Comparison of ENCODE assay signal across 25 cellular contexts in genomic region chr6:5660772-5661171, GRCh38.
"Had no signal": no experiment of that assay in that cellular context is flagged by ENCODE, and none has a peak within 500 bp of the region (broad histone marks: within the 10 kb centered on the region; RNA-seq: fewer than 3 reads in every experiment).

No MANE protein-coding gene starts in this region.

- H3K4me3 Mint-ChIP-seq: naive thymus-derived CD4-positive, alpha-beta T cell; natural killer cell treated with Interleukin-12 subunit alpha and Interleukin-12 subunit beta and Interleukin-15 and Interleukin-18, amount 100 ng/mL, for 72 hours; stimulated activated memory B cell treated with anti-CD40 and anti-IgM and Interleukin-4, amounts not matched to agents 10 μg/mL and 1 μg/mL and 100 μg/mL, for 72 hours had no signal

- H3K27ac Mint-ChIP-seq: natural killer cell treated with Interleukin-12 subunit alpha and Interleukin-12 subunit beta and Interleukin-15 and Interleukin-18, amount 100 ng/mL, for 72 hours; progenitor cell of endocrine pancreas; stimulated activated memory B cell treated with anti-CD40 and anti-IgM and Interleukin-4, amounts not matched to agents 10 μg/mL and 1 μg/mL and 100 μg/mL, for 72 hours had no signal

- H3K27me3 ChIP-seq: ovary, right atrium auricular region, right lobe of liver, stomach, testis, thyroid gland, transverse colon, upper lobe of right lung had no signal

- H3K36me3 Mint-ChIP-seq: natural killer cell treated with Interleukin-12 subunit alpha and Interleukin-12 subunit beta and Interleukin-15 and Interleukin-18, amount 100 ng/mL, for 72 hours had no signal

- H3K4me3 ChIP-seq: left ventricle myocardium inferior, lung, mucosa of descending colon, ovary, right atrium auricular region, right lobe of liver, smooth muscle cell, stomach, testis, thyroid gland, transverse colon, upper lobe of right lung had no signal

- H3K36me3 ChIP-seq: left ventricle myocardium inferior, ovary, right atrium auricular region, right lobe of liver, stomach, thyroid gland, transverse colon, upper lobe of right lung had no signal

- H3K27ac ChIP-seq: left ventricle myocardium inferior, ovary, right atrium auricular region, right lobe of liver, stomach, testis, thyroid gland, transverse colon, upper lobe of right lung had no signal

- H3K27me3 Mint-ChIP-seq: naive thymus-derived CD4-positive, alpha-beta T cell; progenitor cell of endocrine pancreas; stimulated activated memory B cell treated with anti-CD40 and anti-IgM and Interleukin-4, amounts not matched to agents 10 μg/mL and 1 μg/mL and 100 μg/mL, for 72 hours had no signal

- H3K9me3 ChIP-seq: left ventricle myocardium inferior, mucosa of descending colon, ovary, right atrium auricular region, right lobe of liver, stomach, testis, thyroid gland, transverse colon, upper lobe of right lung had no signal

- ATAC-seq: mucosa of descending colon; naive thymus-derived CD4-positive, alpha-beta T cell; natural killer cell treated with Interleukin-12 subunit alpha and Interleukin-12 subunit beta and Interleukin-15 and Interleukin-18, amount 100 ng/mL, for 72 hours; right lobe of liver; stimulated activated memory B cell treated with anti-CD40 and anti-IgM and Interleukin-4, amounts not matched to agents 10 μg/mL and 1 μg/mL and 100 μg/mL, for 72 hours; upper lobe of right lung had no signal

- DNase-seq: hypothalamus; islet precursor cell; left ventricle myocardium inferior; midbrain; mucosa of descending colon; naive thymus-derived CD4-positive, alpha-beta T cell; ovary; right lobe of liver; stimulated activated CD4-positive, alpha-beta T cell treated with anti-CD3 and anti-CD28 coated beads, Interleukin-1b, Interleukin-23, amount 100 ng/mL, for 48 hours; stimulated activated CD4-positive, alpha-beta T cell treated with anti-CD3 and anti-CD28 coated beads, Interleukin-2, amount 100 ng/mL, for 48 hours; stimulated activated CD4-positive, alpha-beta T cell treated with anti-CD3 and anti-CD28 coated beads, Interleukin-4, amount 100 ng/mL, for 4 hours; stimulated activated CD8-positive, alpha-beta memory T cell treated with anti-CD3 and anti-CD28 coated beads, Interleukin-4, amount 100 ng/mL, for 48 hours; stimulated activated naive CD4-positive, alpha-beta T cell treated with Interleukin-2 at 50 U/mL for 16 hours; stomach; testis; thyroid gland; transverse colon; upper lobe of right lung had no signal

- H3K9me3 Mint-ChIP-seq: natural killer cell treated with Interleukin-12 subunit alpha and Interleukin-12 subunit beta and Interleukin-15 and Interleukin-18, amount 100 ng/mL, for 72 hours; stimulated activated memory B cell treated with anti-CD40 and anti-IgM and Interleukin-4, amounts not matched to agents 10 μg/mL and 1 μg/mL and 100 μg/mL, for 72 hours had no signal

- H3K4me2 ChIP-seq: smooth muscle cell had no signal

- H3K4me1 ChIP-seq: left ventricle myocardium inferior, right atrium auricular region, right lobe of liver, stomach, testis, upper lobe of right lung had no signal

- FAIRE-seq: urothelium cell line had no signal
